In the genomic region with DNA sequence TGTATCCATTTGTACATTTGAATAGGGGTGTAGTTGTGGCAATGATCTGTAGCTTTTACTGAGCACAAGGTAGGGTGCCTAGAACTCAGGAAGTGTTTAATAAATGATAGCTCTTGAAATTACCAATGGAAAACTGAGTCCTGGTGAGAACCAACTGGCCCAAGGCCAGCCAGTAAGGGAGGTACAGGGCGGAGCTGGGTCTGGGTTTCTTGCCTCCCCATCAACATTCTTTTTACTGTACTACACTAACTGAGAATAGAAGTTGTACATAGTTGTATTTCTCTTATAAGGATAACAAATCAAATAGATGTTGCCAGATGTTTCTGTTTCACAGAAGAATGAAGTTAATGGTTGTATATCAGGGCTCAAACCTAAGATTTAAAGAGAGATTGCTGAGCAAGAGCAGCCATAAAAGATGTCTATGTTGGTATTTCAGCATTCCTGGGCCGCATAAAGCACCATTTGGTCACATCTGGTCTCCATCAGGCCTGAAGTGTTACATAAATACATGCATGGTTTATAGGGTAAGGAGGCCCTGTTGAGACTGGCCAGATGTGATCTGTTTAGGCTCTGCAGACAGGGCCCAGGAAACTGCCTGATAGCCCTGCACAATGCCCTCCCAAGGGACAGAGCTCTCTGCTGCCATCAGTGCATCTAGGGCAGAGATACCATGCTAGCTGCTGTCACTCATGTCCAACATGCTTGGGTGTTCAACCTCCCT, we compare ENCODE assay signal across 16 cellular contexts.
DNase-seq lines count a peak whose midpoint lies in the region; ATAC-seq, FAIRE-seq and TF ChIP-seq lines count a peak whose summit lies in the region.
"Had no signal": no experiment of that assay in that cellular context is flagged by ENCODE, and none has a peak within 500 bp of the region (broad histone marks: within the 10 kb centered on the region; RNA-seq: fewer than 3 reads in every experiment).

No MANE protein-coding gene starts in this region.

- peak; percentile 38 for ATAC-seq in left colon
- no peak for ATAC-seq in GM18498 (IDR thresholded peaks at IDR 0.05; ENCODE audit: unreplicated experiment)
- ATAC-seq: GM12878; natural killer cell treated with Interleukin-12 subunit alpha and Interleukin-12 subunit beta and Interleukin-15 and Interleukin-18, amount 100 ng/mL, for 72 hours had no signal

- no peak for TF ChIP-seq CTCF in cardiac fibroblast (IDR thresholded peaks at IDR 0.05; ENCODE audit: low read depth, low read length)

- peak overlapping the region; percentile 53 for H3K27ac ChIP-seq in stomach smooth muscle (ENCODE audit: low read length)
- H3K27ac ChIP-seq: thoracic aorta had no signal

- intact Hi-C loops in left colon (cut with DNase I, micrococcal nuclease), result no loop called here

- peaks cover 64% of the 10 kb centered on the region for H3K4me1 ChIP-seq in stomach smooth muscle (ENCODE audit: control insufficient read depth, insufficient read depth, low read length)

- H3K4me3 ChIP-seq in cardiac fibroblast (replicated peaks in 1 of 2; ENCODE audit: low read depth in 2 of 2, low read length in 2 of 2) (no peak overlapping the region), stomach smooth muscle (ENCODE audit: low read length in 2 of 2) (no peak overlapping the region)
- H3K4me3 ChIP-seq: esophagus squamous epithelium, GM12878, MG63, thoracic aorta had no signal

- no peaks in the 10 kb centered on the region for H3K36me3 ChIP-seq in stomach smooth muscle (ENCODE audit: control insufficient read depth in 2 of 2, insufficient read depth in 2 of 2, low read length in 2 of 2)
- H3K36me3 ChIP-seq: esophagus squamous epithelium, MG63, thoracic aorta had no signal

- DNase-seq in H4 (ENCODE audit: low spot score) (peak; percentile 73), cardiac fibroblast (ENCODE audit: low read depth in 2 of 2) (peak; percentile 58 to 68), left colon (peak; percentile 20 to 47), SW480 (ENCODE audit: low spot score) (no peak), H54 (ENCODE audit: insufficient read length, low spot score) (no peak)
- DNase-seq: activated naive CD4-positive, alpha-beta T cell treated with Interleukin-2 at 50 U/mL for 16 hours; DMS153; esophagus squamous epithelium; MG63; SHP77 had no signal

- FAIRE-seq in H54 (lab: Jason Lieb, UNC), result no peak
- FAIRE-seq: GM12878, keratinocyte had no signal

- no peaks in the 10 kb centered on the region for H3K27me3 ChIP-seq in stomach smooth muscle (ENCODE audit: control insufficient read depth in 1 of 2, insufficient read depth in 2 of 2, low read length in 2 of 2)
- H3K27me3 ChIP-seq: esophagus squamous epithelium, MG63 had no signal

- TF ChIP-seq POLR2A in H54 (IDR thresholded peaks at IDR 0.05; ENCODE audit: low read depth, low read length), result no peak

- no peaks in the 10 kb centered on the region for H3K9me3 ChIP-seq in stomach smooth muscle (ENCODE audit: control insufficient read depth in 2 of 2, low read length in 2 of 2)
- H3K9me3 ChIP-seq: esophagus squamous epithelium, MG63, thoracic aorta had no signal

- H3K9ac ChIP-seq in stomach smooth muscle (ENCODE audit: low read length in 2 of 2), result no peak overlapping the region

Comparison
In these comparisons a context has a peak if more than half of its experiments do, and no peak if none do; other contexts are left out.
1. DNase-seq: peak in H4 (single experiment), cardiac fibroblast (2 of 2) and left colon (2 of 2); none in SW480 (single experiment) and H54 (single experiment).